Comparison of ENCODE assay signal across 9 cellular contexts in genomic region chr12:12837025-12837872, GRCh38. TPM values are rescaled to one million over a fixed set of nuclear protein-coding genes. Genes with fewer than 3 reads are reported as not detected.
DNase-seq lines count a peak whose midpoint lies in the region; ATAC-seq, FAIRE-seq and TF ChIP-seq lines count a peak whose summit lies in the region.
"Had no signal": no experiment of that assay in that cellular context is flagged by ENCODE, and none has a peak within 500 bp of the region (broad histone marks: within the 10 kb centered on the region; RNA-seq: fewer than 3 reads in every experiment).

No MANE protein-coding gene starts in this region.

- no peaks in the 10 kb centered on the region for H3K9me3 Mint-ChIP-seq in T-helper 1 cell treated with Interleukin-12 subunit alpha and Interleukin-12 subunit beta and Interleukin-4 antibody, amounts not matched to agents 30 μg/mL and 1 μg/mL, for 36 hours

- no peak overlapping the region for H2AFZ ChIP-seq in GM12878 (ENCODE audit: control insufficient read depth, low read depth, low read length)

- TF ChIP-seq CTCF in GM12878 (IDR thresholded peaks at IDR 0.05 in 2 of 3, conservative IDR thresholded peaks at IDR 0.05 in 1 of 3; ENCODE audit: control insufficient read depth in 2 of 3, extremely low read depth in 1 of 3, insufficient read depth in 1 of 3, low read depth in 3 of 3, low read length in 3 of 3) = peak; percentile 37 to 52 (median 43); a peak in 5 of 6 replicates

- FAIRE-seq in GM18507 (lab: Jason Lieb, UNC) (peak; percentile 71), GM12878 (lab: Jason Lieb, UNC) (no peak)

- H3K9me3 ChIP-seq in GM12878 (replicated peaks; ENCODE audit: control insufficient read depth, insufficient read depth, low read length) = no peaks in the 10 kb centered on the region; the same call in 2 of the 3 replicates

- ATAC-seq in GM12878 (peak; percentile 77), HG03108 (IDR thresholded peaks at IDR 0.05; ENCODE audit: unreplicated experiment) (no peak)

- H3K27ac ChIP-seq in GM12878 (ENCODE audit: control insufficient read depth, insufficient read depth) = no peak overlapping the region

- no peaks in the 10 kb centered on the region for H3K79me2 ChIP-seq in GM12878 (ENCODE audit: control insufficient read depth, insufficient read depth, low read length)

- in situ Hi-C loops in ACHN (cut with HindIII; ENCODE audit: low pct_ligation_motif_present, low pct_unique_long_range_greater_than_20kb, low sequenced_read_pairs) = no loop called here
- in situ Hi-C loops in GM12878 (cut with MboI) = no loop called here

- no peak for TF ChIP-seq EP300 in GM12878 (IDR thresholded peaks at IDR 0.05; ENCODE audit: borderline replicate concordance in 1 of 2, control insufficient read depth in 1 of 2, low read depth in 2 of 2, low read length in 2 of 2)

- WGBS in GM12878 (ENCODE audit: insufficient coverage, insufficient replicate concordance, low lambda C conversion rate, missing lambda C conversion rate) = 84% methylated on average over 15 of the region's 15 CpGs

- H3K27ac Mint-ChIP-seq in T-helper 1 cell treated with Interleukin-12 subunit alpha and Interleukin-12 subunit beta and Interleukin-4 antibody, amounts not matched to agents 30 μg/mL and 1 μg/mL, for 36 hours = peak overlapping the region; percentile 37

- TF ChIP-seq POLR2A in GM12878 (IDR thresholded peaks at IDR 0.05; ENCODE audit: low read depth, low read length) = no peak

- H3K27me3 Mint-ChIP-seq in T-helper 1 cell treated with Interleukin-12 subunit alpha and Interleukin-12 subunit beta and Interleukin-4 antibody, amounts not matched to agents 30 μg/mL and 1 μg/mL, for 36 hours (ENCODE audit: low read depth) = no peaks in the 10 kb centered on the region

- SMC1A ChIA-PET in GM12878 (lab: Charles Lee; ENCODE audit: uncharacterized antibody, unreplicated experiment) = interaction anchor here (0.7 to 3.8 kb wide), 11 partner anchors 11 to 139 kb away, joined by 3 to 13 read pairs (median 3); no protein-coding TSS in a partner anchor

- peaks cover 20% of the 10 kb centered on the region for H3K4me1 Mint-ChIP-seq in T-helper 1 cell treated with Interleukin-12 subunit alpha and Interleukin-12 subunit beta and Interleukin-4 antibody, amounts not matched to agents 30 μg/mL and 1 μg/mL, for 36 hours (ENCODE audit: low read depth)

- H3K4me3 Mint-ChIP-seq in T-helper 1 cell treated with Interleukin-12 subunit alpha and Interleukin-12 subunit beta and Interleukin-4 antibody, amounts not matched to agents 30 μg/mL and 1 μg/mL, for 36 hours = no peak overlapping the region

- no peaks in the 10 kb centered on the region for H3K27me3 ChIP-seq in GM12878 (replicated peaks in 1 of 2; ENCODE audit: control insufficient read depth in 2 of 2, insufficient read depth in 2 of 2, low read length in 1 of 2)

- POLR2A ChIA-PET in GM12878 (lab: Charles Lee) = no interaction called here

- peaks cover 25% of the 10 kb centered on the region for H3K36me3 Mint-ChIP-seq in T-helper 1 cell treated with Interleukin-12 subunit alpha and Interleukin-12 subunit beta and Interleukin-4 antibody, amounts not matched to agents 30 μg/mL and 1 μg/mL, for 36 hours (ENCODE audit: low read depth)

- peak; percentile 35; the same call in 1 of the 2 replicates for TF ChIP-seq RAD21 in GM12878 (IDR thresholded peaks at IDR 0.05; ENCODE audit: insufficient read depth, low read depth, low read length)

- RAD21 ChIA-PET in GM12878 (lab: Charles Lee; ENCODE audit: unreplicated experiment) = interaction anchor here (0.7 to 2.5 kb wide), 4 partner anchors 23 to 375 kb away, joined by 3 to 7 read pairs (median 4); no protein-coding TSS in a partner anchor

- intact Hi-C loops in GM12878 (cut with micrococcal nuclease; ENCODE audit: unreplicated experiment) = loop anchor here (2.0 kb wide), 1 partner anchor 48 kb away; no protein-coding TSS in a partner anchor

- no peaks in the 10 kb centered on the region; the same call in 1 of the 2 replicates for H3K4me1 ChIP-seq in GM12878 (ENCODE audit: control insufficient read depth, insufficient read depth, low read length)

- peak; percentile 86 for DNase-seq in ACHN
- DNase-seq in GM18507 (ENCODE audit: extremely low spot score, insufficient read length, low read depth) = peak; percentile 25
- DNase-seq in M059J (ENCODE audit: low read depth) = peak; percentile 89
- no peak for DNase-seq in GM12878 (ENCODE audit: low read depth, low spot score)
- DNase-seq in iris pigment epithelial cell (ENCODE audit: low read depth) = peak; percentile 82
- peak; percentile 76 for DNase-seq in stimulated activated CD4-positive, alpha-beta T cell treated with anti-CD3 and anti-CD28 coated beads, Interleukin-1b, Interleukin-23, amount 100 ng/mL, for 48 hours

- BruUV-seq in GM12878 (replicated peaks; lab: Mats Ljungman, UMichigan) = no TSS peak

- H3K36me3 ChIP-seq in GM12878 (ENCODE audit: control insufficient read depth in 2 of 2, insufficient read depth in 2 of 2, low read length in 1 of 2) = peaks cover 3 to 21% of the 10 kb centered on the region in 2 experiments

- no peak overlapping the region for H3K4me3 ChIP-seq in GM12878
- H3K4me3 ChIP-seq: skin epidermis had no signal

- no peaks in the 10 kb centered on the region for H4K20me1 ChIP-seq in GM12878 (ENCODE audit: control insufficient read depth, insufficient read depth)

- CTCF ChIA-PET in GM12878 (lab: Yijun Ruan, JAX) = interaction anchor here (0.7 to 3.6 kb wide), 19 partner anchors 9 to 458 kb away, joined by 3 to 38 read pairs (median 4); no protein-coding TSS in a partner anchor

- no peak overlapping the region for H3K4me2 ChIP-seq in GM12878 (ENCODE audit: control insufficient read depth, insufficient read depth)

- H3K9ac ChIP-seq in GM12878 (ENCODE audit: control insufficient read depth, insufficient read depth, low read length) = no peak overlapping the region

TF ChIP-seq in GM12878, 131 proteins besides CTCF, POLR2A, EP300 and RAD21 (continues in another document):
- no peak for TF ChIP-seq IKZF2 (IDR thresholded peaks at IDR 0.05)

RNA-seq across cellular contexts. Expression of gene DDX47, which starts 24.1 kb away (rescaled TPM):
- total RNA-seq in M059J (2014; rRNA removed; shearing (Covaris generic)) = 125 and 149 TPM in 2 replicates
- 186 and 203 TPM in 2 replicates for total RNA-seq in GM12878 (2013; cell fraction: nucleolus; rRNA removed)
- total RNA-seq in GM12878 (2014; rRNA removed) (84.8 and 101 TPM in 2 replicates), GM12878 (2014; rRNA removed; fragmentation: Illumina TruSeq; extraction: Trizol) (108 and 109 TPM in 2 replicates), GM12878 (2021) (94.0 and 94.5 TPM in 2 replicates)
- 62.2 TPM for polyA plus RNA-seq in GM12878 (2011; ENCODE audit: low read depth)
- polyA plus RNA-seq in GM12878 (2011; rRNA removed) (120 and 126 TPM in 2 replicates), GM12878 (2014; fragmentation: Illumina TruSeq; extraction: Trizol) (119 and 142 TPM in 2 replicates), GM12878 (2014; fragmentation: Nextera tagmentation; extraction: Ambion mirVana) (100 to 1,000 TPM; 244 to 266 TPM), GM12878 (2014; rRNA removed) (71.6 and 85.0 TPM in 2 replicates), GM12878 (2016; fragmentation: Nextera tagmentation; extraction: Ambion mirVana) (100 to 1,000 TPM; 125 to 132 TPM)
- 60.4 and 84.1 TPM in 2 replicates for polyA plus RNA-seq in GM12878 (2011; cell fraction: cytosol; rRNA removed)
- 148 and 157 TPM in 2 replicates for polyA plus RNA-seq in GM12878 (2011; cell fraction: nucleus; rRNA removed)
- polyA plus RNA-seq in GM12878 (2012) = 46.4 and 61.3 TPM in 2 replicates
- polyA minus RNA-seq in GM12878 (2011; rRNA and poly(A)+ RNA removed) = 53.4 and 60.9 TPM in 2 replicates
- polyA minus RNA-seq in GM12878 (2011; cell fraction: cytosol; rRNA and poly(A)+ RNA removed) = 22.7 and 31.8 TPM in 2 replicates
- polyA minus RNA-seq in GM12878 (2011; cell fraction: nucleus; rRNA and poly(A)+ RNA removed) = 49.0 and 77.6 TPM in 2 replicates

RNA-seq across cellular contexts. Expression of gene APOLD1, which starts 51.8 kb away (rescaled TPM):
- 16.9 and 18.9 TPM in 2 replicates for total RNA-seq in M059J (2014; rRNA removed; shearing (Covaris generic))
- 14.8 and 18.8 TPM in 2 replicates for total RNA-seq in GM12878 (2013; cell fraction: nucleolus; rRNA removed)
- 6.2 and 7.0 TPM in 2 replicates for total RNA-seq in GM12878 (2014; rRNA removed)
- 4.5 TPM in 2 replicates for total RNA-seq in GM12878 (2014; rRNA removed; fragmentation: Illumina TruSeq; extraction: Trizol)
- 5.0 and 5.3 TPM in 2 replicates for total RNA-seq in GM12878 (2021)
- polyA plus RNA-seq in GM12878 (2011; ENCODE audit: low read depth) = 1.6 TPM
- polyA plus RNA-seq in GM12878 (2011; rRNA removed) = 3.9 TPM in 2 replicates
- 1.4 and 2.0 TPM in 2 replicates for polyA plus RNA-seq in GM12878 (2011; cell fraction: cytosol; rRNA removed)
- polyA plus RNA-seq in GM12878 (2011; cell fraction: nucleus; rRNA removed) = 1.7 and 2.2 TPM in 2 replicates
- polyA plus RNA-seq in GM12878 (2012) = 3.3 and 3.7 TPM in 2 replicates
- 2.8 and 3.0 TPM in 2 replicates for polyA plus RNA-seq in GM12878 (2014; fragmentation: Illumina TruSeq; extraction: Trizol)
- 1 to 10 TPM; 1.1 to 1.4 TPM for polyA plus RNA-seq in GM12878 (2014; fragmentation: Nextera tagmentation; extraction: Ambion mirVana)
- 3.5 and 4.7 TPM in 2 replicates for polyA plus RNA-seq in GM12878 (2014; rRNA removed)
- 1 to 10 TPM; 8.6 to 8.9 TPM for polyA plus RNA-seq in GM12878 (2016; fragmentation: Nextera tagmentation; extraction: Ambion mirVana)
- 3.4 and 5.5 TPM in 2 replicates for polyA minus RNA-seq in GM12878 (2011; rRNA and poly(A)+ RNA removed)
- polyA minus RNA-seq in GM12878 (2011; cell fraction: cytosol; rRNA and poly(A)+ RNA removed) = 1.5 and 1.7 TPM in 2 replicates
- 5.7 and 6.4 TPM in 2 replicates for polyA minus RNA-seq in GM12878 (2011; cell fraction: nucleus; rRNA and poly(A)+ RNA removed)

RNA-seq across cellular contexts. Expression of gene GPRC5A, which starts 54.1 kb away (rescaled TPM):
- 70.0 and 89.7 TPM in 2 replicates for total RNA-seq in M059J (2014; rRNA removed; shearing (Covaris generic))
- 0.10 TPM in 1 of 2 replicates, not detected in the other for total RNA-seq in GM12878 (2013; cell fraction: nucleolus; rRNA removed)
- total RNA-seq in GM12878 (2014; rRNA removed) = 0.40 and 0.71 TPM in 2 replicates
- total RNA-seq in GM12878 (2014; rRNA removed; fragmentation: Illumina TruSeq; extraction: Trizol) = 0.67 and 1.3 TPM in 2 replicates
- total RNA-seq in GM12878 (2021) = 2.8 and 3.5 TPM in 2 replicates
- polyA plus RNA-seq in GM12878 (2011; ENCODE audit: low read depth) = 0.10 TPM
- polyA plus RNA-seq in GM12878 (2011; rRNA removed) = 0.01 and 0.10 TPM in 2 replicates
- 0.07 TPM in 2 replicates for polyA plus RNA-seq in GM12878 (2011; cell fraction: cytosol; rRNA removed)
- 0.13 TPM in 1 of 2 replicates, not detected in the other for polyA plus RNA-seq in GM12878 (2011; cell fraction: nucleus; rRNA removed)
- 0.05 and 0.18 TPM in 2 replicates for polyA plus RNA-seq in GM12878 (2012)
- 0.95 and 1.5 TPM in 2 replicates for polyA plus RNA-seq in GM12878 (2014; fragmentation: Illumina TruSeq; extraction: Trizol)
- polyA plus RNA-seq in GM12878 (2014; fragmentation: Nextera tagmentation; extraction: Ambion mirVana) = under 1 TPM; 0.72 to 0.75 TPM
- 1.3 and 1.6 TPM in 2 replicates for polyA plus RNA-seq in GM12878 (2014; rRNA removed)
- 1 to 10 TPM; 1.8 to 2.0 TPM for polyA plus RNA-seq in GM12878 (2016; fragmentation: Nextera tagmentation; extraction: Ambion mirVana)
- polyA minus RNA-seq in GM12878 (2011; rRNA and poly(A)+ RNA removed) = under 0.01 and 0.52 TPM in 2 replicates
- polyA minus RNA-seq in GM12878 (2011; cell fraction: cytosol; rRNA and poly(A)+ RNA removed) = 1.5 and 1.7 TPM in 2 replicates
- under 0.01 and 0.38 TPM in 2 replicates for polyA minus RNA-seq in GM12878 (2011; cell fraction: nucleus; rRNA and poly(A)+ RNA removed)

Comparison
In these comparisons a context has a peak if more than half of its experiments do, and no peak if none do; other contexts are left out.
1. RNA of gene GPRC5A, which starts 54.1 kb away (total RNA-seq): 70.0 to 89.7 TPM in M059J; 0.10 to 3.5 TPM in GM12878; every median in the first group is over 10 times any median in the second.